Comparison of ENCODE assay signal across 9 cellular contexts in the genomic region with DNA sequence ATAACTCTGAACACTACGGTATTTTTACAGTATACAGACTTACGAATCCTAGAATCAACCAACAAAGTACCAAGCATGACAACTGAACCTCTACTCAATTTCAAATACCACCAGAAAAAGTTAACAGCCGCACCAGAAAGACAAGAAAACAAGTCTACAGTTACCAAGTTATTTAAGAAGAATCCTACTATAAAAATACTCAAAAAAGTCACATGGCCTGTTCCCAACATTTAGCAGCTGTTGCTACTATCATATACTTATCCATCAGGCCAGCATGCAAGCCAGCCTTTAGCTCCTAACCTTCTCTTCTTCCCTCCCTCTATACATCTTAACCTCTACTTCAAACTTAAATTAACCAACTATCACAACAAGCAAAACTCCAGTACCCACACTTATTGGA. TPM values are rescaled to one million over a fixed set of nuclear protein-coding genes. Genes with fewer than 3 reads are reported as not detected.
DNase-seq lines count a peak whose midpoint lies in the region; ATAC-seq and TF ChIP-seq lines count a peak whose summit lies in the region.
"Had no signal": no experiment of that assay in that cellular context is flagged by ENCODE, and none has a peak within 500 bp of the region (broad histone marks: within the 10 kb centered on the region; RNA-seq: fewer than 3 reads in every experiment).

No MANE protein-coding gene starts in this region.

- ATAC-seq in effector memory CD8-positive, alpha-beta T cell (replicated peaks) = no peak
- no peak for ATAC-seq in GM21447 (IDR thresholded peaks at IDR 0.05; ENCODE audit: unreplicated experiment)
- no peak for ATAC-seq in body of pancreas
- ATAC-seq: activated CD4-positive, CD25-positive, alpha-beta regulatory T cell treated with anti-CD3 and anti-CD28 coated beads, Interleukin-2, amount 50 U/mL, for 24 hours had no signal

- intact Hi-C loops in body of pancreas (cut with DNase I) = no loop called here

- CTCF ChIA-PET in CD8-positive, alpha-beta memory T cell (lab: Charles Lee) = interaction anchor here (0.9 to 8.7 kb wide), 4 partner anchors 29 to 48 kb away, joined by 3 to 86 read pairs (median 4); no protein-coding TSS in a partner anchor

- no peak for TF ChIP-seq POLR2A in body of pancreas (IDR thresholded peaks at IDR 0.05)

- peak overlapping the region; percentile 4 to 99 (median 74) for H3K27ac Mint-ChIP-seq in CD8-positive, alpha-beta memory T cell
- H3K27ac Mint-ChIP-seq in effector memory CD8-positive, alpha-beta T cell = peak overlapping the region; percentile 97 to 99
- H3K27ac Mint-ChIP-seq in neural crest cell (ENCODE audit: unreplicated experiment) = peak overlapping the region; percentile 86

- H3F3A ChIP-seq in MM.1S (ENCODE audit: insufficient read depth, low read length) = peaks cover 13% of the 10 kb centered on the region

- DNase-seq in CD8-positive, alpha-beta memory T cell = no peak
- DNase-seq in MM.1S (no peak), neural crest cell (ENCODE audit: low read depth, low spot score) (no peak), body of pancreas (no peak), kidney glomerular epithelial cell (lab: John Stamatoyannopoulos, UW) (no peak), A172 (ENCODE audit: low spot score) (no peak)
- DNase-seq in effector memory CD8-positive, alpha-beta T cell = no peak

- H3K4me1 Mint-ChIP-seq in CD8-positive, alpha-beta memory T cell = peaks cover 62 to 69% (median 65%) of the 10 kb centered on the region in 3 donors
- peaks cover 51 to 52% of the 10 kb centered on the region in 2 donors for H3K4me1 Mint-ChIP-seq in effector memory CD8-positive, alpha-beta T cell (ENCODE audit: low read depth in 2 of 2)
- peaks cover 62% of the 10 kb centered on the region for H3K4me1 Mint-ChIP-seq in neural crest cell

- no peak for TF ChIP-seq CTCF in MM.1S (IDR thresholded peaks at IDR 0.05; ENCODE audit: low read length)
- TF ChIP-seq CTCF in neural crest cell (conservative IDR thresholded peaks at IDR 0.05) = no peak
- no peak for TF ChIP-seq CTCF in body of pancreas (IDR thresholded peaks at IDR 0.05)

- H3K4me3 Mint-ChIP-seq in CD8-positive, alpha-beta memory T cell = peak overlapping the region; percentile 80 to 96 (median 93)
- peak overlapping the region; percentile 90 to 92 for H3K4me3 Mint-ChIP-seq in effector memory CD8-positive, alpha-beta T cell
- peak overlapping the region; percentile 94 for H3K4me3 Mint-ChIP-seq in neural crest cell

- peaks cover 76% of the 10 kb centered on the region for H3K79me2 ChIP-seq in MM.1S (ENCODE audit: low read length)

- POLR2A ChIA-PET in CD8-positive, alpha-beta memory T cell (lab: Charles Lee) = interaction anchor here (0.7 to 10.0 kb wide), 3 partner anchors 31 to 47 kb away, joined by 3 to 356 read pairs (median 5); a partner anchor contains a TSS

- peak overlapping the region; percentile 100; the same call in 1 of the 2 replicates for H3K9ac ChIP-seq in MM.1S (ENCODE audit: low read length)

- H3K27me3 Mint-ChIP-seq in CD8-positive, alpha-beta memory T cell = peaks cover 0 to 3% of the 10 kb centered on the region in 2 donors
- no peaks in the 10 kb centered on the region for H3K27me3 Mint-ChIP-seq in effector memory CD8-positive, alpha-beta T cell
- no peaks in the 10 kb centered on the region for H3K27me3 Mint-ChIP-seq in neural crest cell (ENCODE audit: low read depth)

- H3K4me1 ChIP-seq in CD8-positive, alpha-beta memory T cell (ENCODE audit: insufficient read depth, low read length) = peaks cover 37% of the 10 kb centered on the region
- H3K4me1 ChIP-seq in MM.1S (ENCODE audit: low read length) (peaks cover 17% of the 10 kb centered on the region), body of pancreas (peaks cover 50% of the 10 kb centered on the region)

- H4K20me1 ChIP-seq in MM.1S (ENCODE audit: insufficient read depth, low read length) = peaks cover 43% of the 10 kb centered on the region

- H3K4me3 ChIP-seq in CD8-positive, alpha-beta memory T cell (ENCODE audit: low read length) = peak overlapping the region; percentile 92
- H3K4me3 ChIP-seq in MM.1S (ENCODE audit: low read length) (peak overlapping the region; percentile 99), body of pancreas (no peak overlapping the region)

- no peaks in the 10 kb centered on the region for H3K9me2 ChIP-seq in MM.1S (replicated peaks; ENCODE audit: insufficient read depth, low read length)

- no peaks in the 10 kb centered on the region for H3K27me3 ChIP-seq in CD8-positive, alpha-beta memory T cell (ENCODE audit: insufficient read depth, low read length, poor library complexity, severe bottlenecking)
- H3K27me3 ChIP-seq in MM.1S (replicated peaks; ENCODE audit: insufficient read depth, low read length) = no peaks in the 10 kb centered on the region
- no peaks in the 10 kb centered on the region for H3K27me3 ChIP-seq in body of pancreas

- H3K36me3 Mint-ChIP-seq in CD8-positive, alpha-beta memory T cell = peaks cover 7 to 68% (median 28%) of the 10 kb centered on the region in 3 donors
- H3K36me3 Mint-ChIP-seq in effector memory CD8-positive, alpha-beta T cell (ENCODE audit: insufficient read depth) = peaks cover 71% of the 10 kb centered on the region
- peaks cover 43% of the 10 kb centered on the region for H3K36me3 Mint-ChIP-seq in neural crest cell (ENCODE audit: low read depth)

- no peaks in the 10 kb centered on the region for H3K9me3 Mint-ChIP-seq in CD8-positive, alpha-beta memory T cell
- H3K9me3 Mint-ChIP-seq in effector memory CD8-positive, alpha-beta T cell = no peaks in the 10 kb centered on the region
- H3K9me3 Mint-ChIP-seq in neural crest cell = no peaks in the 10 kb centered on the region

- peak overlapping the region; percentile 96 for H3K27ac ChIP-seq in CD8-positive, alpha-beta memory T cell (ENCODE audit: low read depth, low read length)
- no peak overlapping the region; the same call in 1 of the 2 replicates for H3K27ac ChIP-seq in MM.1S (ENCODE audit: low read length)
- no peak overlapping the region for H3K27ac ChIP-seq in body of pancreas

- peak overlapping the region; percentile 79 for H3K4me2 ChIP-seq in MM.1S (ENCODE audit: low read depth, low read length)

- H2AFZ ChIP-seq in MM.1S (ENCODE audit: low read length) = no peak overlapping the region

- peaks cover 25% of the 10 kb centered on the region for H3K36me3 ChIP-seq in CD8-positive, alpha-beta memory T cell (ENCODE audit: insufficient read depth, low read length)
- H3K36me3 ChIP-seq in MM.1S (replicated peaks; ENCODE audit: insufficient read depth, low read length) = peaks cover 21% of the 10 kb centered on the region; the same call in 1 of the 2 replicates
- peaks cover 0 to 8% of the 10 kb centered on the region in 2 donors for H3K36me3 ChIP-seq in body of pancreas (replicated peaks in 1 of 2; ENCODE audit: insufficient read depth in 1 of 2, low read depth in 2 of 2)

- no peaks in the 10 kb centered on the region for H3K9me3 ChIP-seq in CD8-positive, alpha-beta memory T cell (ENCODE audit: low read length)
- H3K9me3 ChIP-seq in MM.1S (replicated peaks; ENCODE audit: insufficient read depth, low read length) (no peaks in the 10 kb centered on the region), body of pancreas (no peaks in the 10 kb centered on the region)

- 18 to 24% methylated on average over 3 of the region's 3 CpGs for WGBS in body of pancreas, 2 donors

RNA-seq across cellular contexts. Expression of a gene that starts 1.9 kb away (rescaled TPM):
- total RNA-seq in CD8-positive, alpha-beta memory T cell = 100 to 1,000 TPM; 247 to 249 TPM
- 81.6 TPM for polyA plus RNA-seq in CD8-positive, alpha-beta memory T cell
- total RNA-seq in neural crest cell (144 and 146 TPM in 2 replicates), body of pancreas (10 to 100 TPM; 27.0 to 36.1 TPM)
- total RNA-seq in A172 (2014; rRNA removed; shearing (Covaris generic)) = 124 and 148 TPM in 2 replicates

RNA-seq across cellular contexts. Expression of a gene that starts 47.1 kb away (rescaled TPM):
- 10 to 100 TPM; 52.4 to 56.1 TPM for total RNA-seq in CD8-positive, alpha-beta memory T cell
- 48.9 TPM for polyA plus RNA-seq in CD8-positive, alpha-beta memory T cell
- total RNA-seq in neural crest cell (54.1 and 56.4 TPM in 2 replicates), body of pancreas (10 to 100 TPM; 41.8 to 68.6 TPM)
- 84.2 and 99.9 TPM in 2 replicates for total RNA-seq in A172 (2014; rRNA removed; shearing (Covaris generic))

Comparison
In these comparisons a context has a peak if more than half of its experiments do, and no peak if none do; other contexts are left out.
1. H3K4me3 ChIP-seq: peak in CD8-positive, alpha-beta memory T cell (single experiment) and MM.1S (single experiment); none in body of pancreas (0 of 2).
2. Peak in every context shown above with its lines, with median percentiles within 50 percentile points of each other: H3K27ac Mint-ChIP-seq and H3K4me3 Mint-ChIP-seq.